Comparison of ENCODE assay signal across 8 cellular contexts in genomic region chr1:85240174-85240601, GRCh38. TPM values are rescaled to one million over a fixed set of nuclear protein-coding genes. Genes with fewer than 3 reads are reported as not detected.
A peak's percentile ranks its signal among the peaks of the same experiment; 100 is the strongest.
DNase-seq lines count a peak whose midpoint lies in the region; ATAC-seq and TF ChIP-seq lines count a peak whose summit lies in the region.

No MANE protein-coding gene starts in this region.

- 0% methylated on average over 1 of the region's 1 CpG for WGBS in smooth muscle cell (ENCODE audit: low lambda C conversion rate)

- TF ChIP-seq CTCF in epithelial cell of proximal tubule (conservative IDR thresholded peaks at IDR 0.05; ENCODE audit: low read depth, low read length) (peak; percentile 54), smooth muscle cell (IDR thresholded peaks at IDR 0.05; ENCODE audit: borderline replicate concordance, insufficient read depth, poor library complexity, severe bottlenecking) (no peak)

- no peak overlapping the region for H3K9ac ChIP-seq in smooth muscle cell (ENCODE audit: low read depth)

- no peaks in the 10 kb centered on the region for H4K20me1 ChIP-seq in smooth muscle cell (ENCODE audit: low read depth)

- no peak for ATAC-seq in GM21526 (IDR thresholded peaks at IDR 0.05; ENCODE audit: low FRiP score, unreplicated experiment)

- peaks cover 24% of the 10 kb centered on the region for H3F3A ChIP-seq in smooth muscle cell (ENCODE audit: low read depth)

- H3K36me3 ChIP-seq in smooth muscle cell (ENCODE audit: low read depth): no peaks in the 10 kb centered on the region

- H3K27me3 ChIP-seq in smooth muscle cell (ENCODE audit: low read depth): no peaks in the 10 kb centered on the region

- DNase-seq in stimulated activated CD4-positive, alpha-beta T cell treated with anti-CD3 and anti-CD28 coated beads, Interleukin-1b, Interleukin-23, amount 100 ng/mL, for 48 hours: peak; percentile 15
- no peak for DNase-seq in stimulated activated CD4-positive, alpha-beta T cell treated with anti-CD3 and anti-CD28 coated beads, Interleukin-4, amount 100 ng/mL, for 1 hour
- DNase-seq in NCI-H226 (peak; percentile 51), epithelial cell of proximal tubule (ENCODE audit: low read depth) (no peak), smooth muscle cell (lab: John Stamatoyannopoulos, UW; ENCODE audit: unreplicated experiment) (no peak), midbrain (lab: John Stamatoyannopoulos, UW) (no peak), CD1c-positive myeloid dendritic cell (ENCODE audit: extremely low spot score) (no peak)

- H2AFZ ChIP-seq in smooth muscle cell (ENCODE audit: low read depth): peak overlapping the region; percentile 49

- peak overlapping the region; percentile 39 for H3K27ac ChIP-seq in smooth muscle cell (ENCODE audit: low read depth)

- peak overlapping the region; percentile 32 for H3K4me2 ChIP-seq in smooth muscle cell

- H3K9me3 ChIP-seq in smooth muscle cell (replicated peaks; ENCODE audit: low read depth): no peaks in the 10 kb centered on the region

- H3K4me3 ChIP-seq in epithelial cell of proximal tubule (ENCODE audit: low read depth, low read length) (no peak overlapping the region), smooth muscle cell (no peak overlapping the region)

- peaks cover 34% of the 10 kb centered on the region for H3K4me1 ChIP-seq in smooth muscle cell (ENCODE audit: low read depth)

- no peaks in the 10 kb centered on the region for H3K79me2 ChIP-seq in smooth muscle cell (ENCODE audit: low read depth)

RNA-seq across cellular contexts. Expression of gene C1orf52, which starts 19.3 kb away (rescaled TPM):
- total RNA-seq in epithelial cell of proximal tubule (15.4 and 19.2 TPM in 2 replicates), smooth muscle cell (30.7 and 39.4 TPM in 2 replicates)
- 45.0 and 46.4 TPM in 2 replicates for polyA plus RNA-seq in smooth muscle cell

RNA-seq across cellular contexts. Expression of gene BCL10, which starts 36.2 kb away (rescaled TPM):
- total RNA-seq in epithelial cell of proximal tubule (49.2 and 87.9 TPM in 2 replicates), smooth muscle cell (34.3 and 41.4 TPM in 2 replicates)
- 21.4 and 27.2 TPM in 2 replicates for polyA plus RNA-seq in smooth muscle cell

RNA-seq across cellular contexts. Expression of gene SYDE2, which starts 39.4 kb away (rescaled TPM):
- total RNA-seq in epithelial cell of proximal tubule (2.9 and 4.7 TPM in 2 replicates), smooth muscle cell (9.1 and 9.8 TPM in 2 replicates)
- polyA plus RNA-seq in smooth muscle cell: 4.6 and 4.9 TPM in 2 replicates

Comparison
In these comparisons a context has a peak if more than half of its experiments do, and no peak if none do; other contexts are left out.
1. DNase-seq: peak in stimulated activated CD4-positive, alpha-beta T cell treated with anti-CD3 and anti-CD28 coated beads, Interleukin-1b, Interleukin-23, amount 100 ng/mL, for 48 hours (single experiment) and NCI-H226 (single experiment); none in stimulated activated CD4-positive, alpha-beta T cell treated with anti-CD3 and anti-CD28 coated beads, Interleukin-4, amount 100 ng/mL, for 1 hour (single experiment), epithelial cell of proximal tubule (single experiment), smooth muscle cell (single experiment), midbrain (single experiment) and CD1c-positive myeloid dendritic cell (single experiment).